In genomic region chr15:92907880-92908279, GRCh38 we compare ENCODE assay signal across 8 cellular contexts. TPM values are rescaled to one million over a fixed set of nuclear protein-coding genes. Genes with fewer than 3 reads are reported as not detected.
A peak's percentile ranks its signal among the peaks of the same experiment; 100 is the strongest.
DNase-seq lines count a peak whose midpoint lies in the region; ATAC-seq and TF ChIP-seq lines count a peak whose summit lies in the region.

No MANE protein-coding gene starts in this region.

- peaks cover 54% of the 10 kb centered on the region for H3K36me3 ChIP-seq in endodermal cell (ENCODE audit: control insufficient read depth, insufficient read depth, low read length)

- no peaks in the 10 kb centered on the region for H3K9me3 Mint-ChIP-seq in T-helper 1 cell treated with Interleukin-12 subunit alpha and Interleukin-12 subunit beta and Interleukin-4 antibody, amounts not matched to agents 30 μg/mL and 1 μg/mL, for 36 hours
- H3K9me3 Mint-ChIP-seq in endodermal cell: no peaks in the 10 kb centered on the region
- H3K9me3 Mint-ChIP-seq in nephron: no peaks in the 10 kb centered on the region

- H3K27ac ChIP-seq in endodermal cell (ENCODE audit: low read depth, low read length): no peak overlapping the region

- no peaks in the 10 kb centered on the region for H3K27me3 ChIP-seq in endodermal cell (ENCODE audit: control insufficient read depth, insufficient read depth, low read length, poor library complexity, severe bottlenecking)

- peak overlapping the region; percentile 29 for H3K9ac ChIP-seq in endodermal cell (ENCODE audit: extremely low read depth, low read length, poor library complexity, severe bottlenecking)

- peak overlapping the region; percentile 99 for H3K27ac Mint-ChIP-seq in T-helper 1 cell treated with Interleukin-12 subunit alpha and Interleukin-12 subunit beta and Interleukin-4 antibody, amounts not matched to agents 30 μg/mL and 1 μg/mL, for 36 hours
- H3K27ac Mint-ChIP-seq in endodermal cell: peak overlapping the region; percentile 87
- peak overlapping the region; percentile 100 for H3K27ac Mint-ChIP-seq in nephron

- H3K27me3 Mint-ChIP-seq in T-helper 1 cell treated with Interleukin-12 subunit alpha and Interleukin-12 subunit beta and Interleukin-4 antibody, amounts not matched to agents 30 μg/mL and 1 μg/mL, for 36 hours (ENCODE audit: low read depth): no peaks in the 10 kb centered on the region
- no peaks in the 10 kb centered on the region for H3K27me3 Mint-ChIP-seq in endodermal cell (ENCODE audit: insufficient read depth)
- no peaks in the 10 kb centered on the region for H3K27me3 Mint-ChIP-seq in nephron (ENCODE audit: low read depth)

- no peaks in the 10 kb centered on the region for H3K9me3 ChIP-seq in endodermal cell (ENCODE audit: control insufficient read depth, low read length)

- peak overlapping the region; percentile 98 for H3K4me3 Mint-ChIP-seq in T-helper 1 cell treated with Interleukin-12 subunit alpha and Interleukin-12 subunit beta and Interleukin-4 antibody, amounts not matched to agents 30 μg/mL and 1 μg/mL, for 36 hours
- peak overlapping the region; percentile 95 for H3K4me3 Mint-ChIP-seq in endodermal cell
- peak overlapping the region; percentile 68 to 95 (median 77) for H3K4me3 Mint-ChIP-seq in nephron

- DNase-seq in activated gamma-delta T cell treated with Interleukin-2 at 50 U/mL for 16 hours: peak; percentile 26
- no peak for DNase-seq in activated gamma-delta T cell (lab: John Stamatoyannopoulos, UW)
- no peak for DNase-seq in endodermal cell
- no peak for DNase-seq in NCI-H2196 treated with DMSO at 0.1 percent for 48 hours (lab: John Stamatoyannopoulos, UW; ENCODE audit: unreplicated experiment)

- 88% methylated on average over 2 of the region's 2 CpGs; no CpG with 5 or more reads in 1 of the 2 experiments for WGBS in endodermal cell (ENCODE audit: insufficient coverage in 1 of 2, insufficient read length in 1 of 2), 2 experiments

- H3K4me3 ChIP-seq in endodermal cell (ENCODE audit: low read length): peak overlapping the region; percentile 84

- peaks cover 7% of the 10 kb centered on the region for H3K4me1 ChIP-seq in endodermal cell (ENCODE audit: control insufficient read depth, insufficient read depth, low read length)

- peaks cover 76% of the 10 kb centered on the region for H3K4me1 Mint-ChIP-seq in T-helper 1 cell treated with Interleukin-12 subunit alpha and Interleukin-12 subunit beta and Interleukin-4 antibody, amounts not matched to agents 30 μg/mL and 1 μg/mL, for 36 hours (ENCODE audit: low read depth)
- H3K4me1 Mint-ChIP-seq in endodermal cell (peaks cover 69% of the 10 kb centered on the region), nephron (peaks cover 83% of the 10 kb centered on the region)

- TF ChIP-seq CTCF in endodermal cell (conservative IDR thresholded peaks at IDR 0.05): no peak
- TF ChIP-seq CTCF in nephron (IDR thresholded peaks at IDR 0.05; ENCODE audit: unreplicated experiment in 3 of 3): no peak

- peaks cover 58% of the 10 kb centered on the region for H3K36me3 Mint-ChIP-seq in T-helper 1 cell treated with Interleukin-12 subunit alpha and Interleukin-12 subunit beta and Interleukin-4 antibody, amounts not matched to agents 30 μg/mL and 1 μg/mL, for 36 hours (ENCODE audit: low read depth)
- H3K36me3 Mint-ChIP-seq in endodermal cell (ENCODE audit: low read depth): peaks cover 41% of the 10 kb centered on the region
- H3K36me3 Mint-ChIP-seq in nephron (ENCODE audit: low read depth): peaks cover 48% of the 10 kb centered on the region

- ATAC-seq in HG03521 (IDR thresholded peaks at IDR 0.05; ENCODE audit: unreplicated experiment): no peak
- ATAC-seq in GM18907 (IDR thresholded peaks at IDR 0.05; ENCODE audit: unreplicated experiment): no peak

RNA-seq across cellular contexts. Expression of gene CHD2, which starts 7.8 kb away (rescaled TPM):
- 100 to 1,000 TPM; 116 to 127 TPM for total RNA-seq in endodermal cell
- 56.2 TPM for polyA plus RNA-seq in endodermal cell (2013, experiment 1 of 2)
- polyA plus RNA-seq in endodermal cell (2013, experiment 2 of 2): 46.7 TPM
